ENCODE assay signal across 21 cellular contexts in the genomic region with DNA sequence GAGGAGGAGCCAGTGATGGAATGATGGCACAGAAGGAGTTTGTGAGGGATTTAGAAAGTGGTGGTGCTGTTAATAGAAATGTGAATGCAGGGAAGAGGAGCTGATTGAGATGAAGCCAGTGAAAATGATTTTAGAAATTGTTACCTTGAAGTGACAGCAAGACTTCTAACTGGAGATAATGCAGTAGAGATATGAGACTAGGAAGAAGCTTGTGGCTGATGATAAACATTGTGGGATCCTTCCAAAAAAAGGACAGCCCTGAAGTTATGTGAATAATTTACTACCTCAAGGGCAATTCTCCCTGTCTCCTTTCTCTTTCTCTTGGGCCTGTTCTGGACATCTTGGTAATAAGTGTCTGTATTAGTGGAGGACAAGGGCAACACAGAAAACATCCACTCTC.
"Had no signal": no experiment of that assay in that cellular context is flagged by ENCODE, and none has a peak within 500 bp of the region (broad histone marks: within the 10 kb centered on the region; RNA-seq: fewer than 3 reads in every experiment).

No MANE protein-coding gene starts in this region.

- H3K27ac ChIP-seq: KMS-11, RWPE1 had no signal

- ATAC-seq: HepG2, Panc1, PC-3 had no signal

- H3K4me2 ChIP-seq: KMS-11 had no signal

- FAIRE-seq: HepG2 had no signal

- DNase-seq: IMR-90, Kasumi-1, MM.1S, NCI-H1092 treated with DMSO at 0.1 percent for 48 hours, NCI-H1436, NCI-H187, NCI-H2029, NCI-H2081 treated with DMSO at 0.1 percent for 48 hours, NCI-H2171, NCI-H226, NCI-H446, NCI-H510A, NCI-H524 treated with DMSO at 0.1 percent for 48 hours, NCI-H69, NCI-H774, PC-3, SHP77 had no signal

- H3K9ac ChIP-seq: KMS-11 had no signal
